Comparison of ENCODE assay signal across 8 cellular contexts in the genomic region with DNA sequence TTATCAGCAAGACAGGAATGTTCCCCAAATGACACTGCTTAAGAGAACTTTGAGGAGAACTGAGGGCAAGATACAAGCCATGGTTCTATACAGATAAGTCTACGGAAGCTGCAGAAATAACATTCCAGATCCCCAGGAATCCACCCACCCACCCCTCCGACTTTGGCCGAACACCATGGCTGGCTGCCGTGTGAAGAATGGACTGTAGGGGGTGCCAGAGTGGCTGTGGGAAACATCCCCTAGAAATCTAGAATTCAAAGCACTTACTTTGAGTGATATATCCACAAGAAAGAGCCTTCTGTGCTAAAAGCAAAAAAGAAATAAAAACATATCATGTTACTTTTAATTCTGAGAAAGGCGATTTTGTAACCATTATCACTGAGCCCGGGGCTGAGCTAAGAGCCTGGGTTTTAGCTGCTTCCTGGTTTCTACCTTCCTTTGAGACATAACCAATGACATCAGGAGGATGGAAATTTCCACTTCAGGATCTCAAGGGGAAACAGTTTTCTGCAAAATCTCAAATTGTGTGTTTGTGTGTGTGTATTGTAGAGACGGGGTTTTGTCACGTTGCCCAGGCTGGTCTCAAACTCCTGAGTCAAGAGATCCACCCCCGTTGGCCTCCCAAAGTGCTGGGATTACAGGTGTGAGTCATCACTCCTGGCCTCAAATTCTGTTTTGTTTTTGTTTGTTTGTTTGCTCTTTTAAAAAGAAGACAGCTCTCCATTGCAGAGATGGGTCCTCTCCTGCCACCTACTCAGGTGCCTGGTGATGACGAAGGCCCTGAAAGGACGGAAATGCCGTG. TPM values are rescaled to one million over a fixed set of nuclear protein-coding genes. Genes with fewer than 3 reads are reported as not detected.
DNase-seq lines count a peak whose midpoint lies in the region; ATAC-seq and TF ChIP-seq lines count a peak whose summit lies in the region.

No MANE protein-coding gene starts in this region.

- peak; percentile 40 to 76 (median 62) for ATAC-seq in psoas muscle
- ATAC-seq in HG03432 (IDR thresholded peaks at IDR 0.05; ENCODE audit: unreplicated experiment): no peak

- no peak overlapping the region for H3K27ac ChIP-seq in psoas muscle

- intact Hi-C loops in psoas muscle (cut with DNase I): loop anchor here in 1 of 2 donors (5.0 kb wide), 1 partner anchor 34 kb away; a partner anchor contains a TSS

- H3K27me3 ChIP-seq in psoas muscle (ENCODE audit: insufficient read depth in 3 of 3, low read length in 2 of 3): peaks cover 0 to 6% (median 0%) of the 10 kb centered on the region in 3 donors

- TF ChIP-seq CTCF in AG04449 (IDR thresholded peaks at IDR 0.05; ENCODE audit: insufficient read depth, low read length, missing control alignments) (peak; percentile 50), GM12874 (IDR thresholded peaks at IDR 0.05; ENCODE audit: insufficient read depth, low read depth, low read length) (peak; percentile 77), fibroblast of the aortic adventitia (IDR thresholded peaks at IDR 0.05; ENCODE audit: insufficient read depth, low read length) (peak; percentile 80), psoas muscle (IDR thresholded peaks at IDR 0.05) (peak; percentile 58)

- 34 to 41% (median 38%) methylated on average over 12 of the region's 12 CpGs for WGBS in psoas muscle, 3 donors

- H3K36me3 ChIP-seq in psoas muscle (ENCODE audit: insufficient read depth in 1 of 2, low read depth in 1 of 2): no peaks in the 10 kb centered on the region

- CTCF ChIA-PET in AG04449 (lab: Yijun Ruan, JAX): interaction anchor here (0.9 to 2.0 kb wide), 7 partner anchors 9 to 34 kb away, joined by 3 to 13 read pairs (median 5); no protein-coding TSS in a partner anchor

- no peaks in the 10 kb centered on the region for H3K9me3 ChIP-seq in psoas muscle

- H3K4me3 ChIP-seq in AG04449 (ENCODE audit: low read depth, low read length) (no peak overlapping the region), fibroblast of the aortic adventitia (ENCODE audit: low read depth, low read length) (no peak overlapping the region), psoas muscle (no peak overlapping the region)

- in situ Hi-C loops in SK-MEL-5 (cut with HindIII; ENCODE audit: low pct_unique_long_range_greater_than_20kb, low sequenced_read_pairs): no loop called here

- H3K4me1 ChIP-seq in psoas muscle: no peaks in the 10 kb centered on the region

- POLR2A ChIA-PET in AG04449 (lab: Yijun Ruan, JAX): interaction anchor here (0.5 kb wide), 1 partner anchor 839 kb away, joined by 4 read pairs; no protein-coding TSS in a partner anchor

- no peak for DNase-seq in AG04449 (ENCODE audit: low read depth, low spot score)
- peak; percentile 67 for DNase-seq in SK-MEL-5 (ENCODE audit: low read depth, low spot score)
- peak; percentile 23 for DNase-seq in fibroblast of the aortic adventitia (ENCODE audit: low read depth)
- peak; percentile 46 to 63 for DNase-seq in psoas muscle
- DNase-seq in RKO (ENCODE audit: low spot score): no peak
- DNase-seq in NCI-H345 (lab: John Stamatoyannopoulos, UW): no peak

RNA-seq across cellular contexts. Expression of a gene that starts 36.4 kb away (rescaled TPM):
- total RNA-seq in SK-MEL-5 (2014; rRNA removed; shearing (Covaris generic)): not detected in 2 replicates
- polyA plus RNA-seq in SK-MEL-5 (2015; cell fraction: cytosol; rRNA removed): not detected in 2 replicates
- polyA plus RNA-seq in SK-MEL-5 (2015; cell fraction: nucleus; rRNA removed): not detected in 2 replicates
- total RNA-seq in fibroblast of the aortic adventitia (ENCODE audit: low replicate concordance) (0.18 TPM in 1 of 2 replicates, not detected in the other), psoas muscle (1 to 10 TPM in 3 of 4 donors, under 1 TPM in 1; 0.50 to 7.0 (median 2.5) TPM)
- 1 to 10 TPM; 1.1 to 3.9 (median 1.6) TPM for polyA plus RNA-seq in psoas muscle

Comparison
In these comparisons a context has a peak if more than half of its experiments do, and no peak if none do; other contexts are left out.
1. DNase-seq: peak in SK-MEL-5 (single experiment), fibroblast of the aortic adventitia (single experiment) and psoas muscle (2 of 2); none in AG04449 (single experiment), RKO (single experiment) and NCI-H345 (single experiment).
2. Peak in every context shown above with its lines, with median percentiles within 50 percentile points of each other: CTCF ChIP-seq.